In genomic region chr2:70203086-70203485, GRCh38 we compare ENCODE assay signal across 1 cellular context.
TF ChIP-seq lines count a peak whose summit lies in the region.

No MANE protein-coding gene starts in this region.

TF ChIP-seq in endothelial cell of umbilical vein, 7 proteins besides CTCF, POLR2A, EP300 and RAD21:
- TF ChIP-seq EZH2 (IDR thresholded peaks at IDR 0.05; ENCODE audit: borderline replicate concordance, low read depth, low read length, severe bottlenecking) (no peak), JUN (IDR thresholded peaks at IDR 0.05; ENCODE audit: borderline replicate concordance, insufficient read depth, insufficient read length, low read depth) (no peak), POLR2AphosphoS5 (IDR thresholded peaks at IDR 0.05; ENCODE audit: insufficient read depth, low read depth, low read length) (no peak), FOS (IDR thresholded peaks at IDR 0.05; ENCODE audit: borderline replicate concordance, insufficient read depth, low read length) (no peak), GATA2 (IDR thresholded peaks at IDR 0.05; ENCODE audit: insufficient read depth, insufficient read length, low read depth, low read length) (no peak), MYC (IDR thresholded peaks at IDR 0.05; ENCODE audit: low read depth, low read length) (no peak)
- TF ChIP-seq, protein P1, sequence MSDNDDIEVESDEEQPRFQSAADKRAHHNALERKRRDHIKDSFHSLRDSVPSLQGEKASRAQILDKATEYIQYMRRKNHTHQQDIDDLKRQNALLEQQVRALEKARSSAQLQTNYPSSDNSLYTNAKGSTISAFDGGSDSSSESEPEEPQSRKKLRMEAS (IDR thresholded peaks at IDR 0.05; ENCODE audit: insufficient read depth, insufficient read length) = no peak
